ENCODE assay signal across 14 cellular contexts in the genomic region with DNA sequence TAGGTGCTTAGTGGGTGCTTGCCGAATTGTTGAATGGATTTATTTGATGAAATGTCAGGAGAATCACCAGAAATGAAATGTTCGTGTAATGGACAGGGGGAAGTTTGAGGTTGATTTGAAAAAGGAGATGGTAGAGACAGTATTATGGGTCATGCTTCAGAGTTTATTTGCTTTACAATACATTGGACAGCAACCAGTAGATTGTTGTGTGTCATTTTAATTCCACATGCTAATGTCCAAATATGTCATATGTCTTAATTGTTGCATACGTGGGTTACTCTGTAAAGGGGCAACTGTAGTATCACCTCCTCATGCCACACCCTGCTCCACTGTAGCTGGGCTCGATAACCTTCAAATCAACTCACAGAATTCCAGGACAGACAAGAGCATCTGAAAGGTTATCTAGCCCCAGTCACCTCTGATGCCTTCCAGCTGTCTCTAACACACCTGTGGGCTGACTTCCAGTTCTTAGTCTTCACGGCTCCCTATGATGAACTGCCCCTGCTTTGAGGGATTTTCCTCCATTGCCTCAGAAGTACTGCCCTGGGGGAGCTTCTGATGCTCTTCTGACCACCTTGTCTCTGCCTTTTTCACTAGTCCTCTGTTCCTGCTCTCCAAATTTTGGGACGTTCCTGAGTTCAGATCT. TPM values are rescaled to one million over a fixed set of nuclear protein-coding genes. Genes with fewer than 3 reads are reported as not detected.
DNase-seq lines count a peak whose midpoint lies in the region; ATAC-seq and TF ChIP-seq lines count a peak whose summit lies in the region.
"Had no signal": no experiment of that assay in that cellular context is flagged by ENCODE, and none has a peak within 500 bp of the region (broad histone marks: within the 10 kb centered on the region; RNA-seq: fewer than 3 reads in every experiment).

No MANE protein-coding gene starts in this region.

- no peaks in the 10 kb centered on the region for H3K9me3 ChIP-seq in psoas muscle
- H3K9me3 ChIP-seq: esophagus muscularis mucosa had no signal

- H3K27me3 ChIP-seq in brain microvascular endothelial cell (replicated peaks) (no peaks in the 10 kb centered on the region), psoas muscle (ENCODE audit: insufficient read depth in 3 of 3, low read length in 2 of 3) (no peaks in the 10 kb centered on the region)
- H3K27me3 ChIP-seq: esophagus muscularis mucosa had no signal

- peak overlapping the region; percentile 68 for H3K27ac Mint-ChIP-seq in T-helper 2 cell treated with Interferon-gamma antibody and Interleukin-4, amounts not matched to agents 5 μg/mL and 100 μg/mL, for 36 hours
- H3K27ac Mint-ChIP-seq: brain had no signal

- DNase-seq in T-helper 2 cell treated with Interferon-gamma antibody and Interleukin-4, amounts not matched to agents 5 μg/mL and 100 μg/mL, for 36 hours (ENCODE audit: low spot score), result no peak
- DNase-seq in T-helper 2 cell, result no peak
- no peak for DNase-seq in HFF-Myc (ENCODE audit: extremely low read depth, low read depth)
- no peak for DNase-seq in brain microvascular endothelial cell
- DNase-seq in psoas muscle, result no peak
- no peak for DNase-seq in cerebellar cortex (ENCODE audit: low spot score)
- DNase-seq in GOT3 (lab: John Stamatoyannopoulos, UW), result no peak
- no peak for DNase-seq in islet precursor cell
- DNase-seq: activated CD8-positive, alpha-beta memory T cell treated with anti-CD3 and anti-CD28 coated beads, Interleukin-2, amount 50 U/mL, for 4 hours; DMS79 treated with DMSO at 0.1 percent for 48 hours; stimulated activated CD4-positive, alpha-beta T cell treated with anti-CD3 and anti-CD28 coated beads, Interleukin-2, amount 100 ng/mL, for 48 hours had no signal

- H3K4me3 ChIP-seq in HFF-Myc (replicated peaks; ENCODE audit: low read depth, low read length) (peak overlapping the region; percentile 40), brain microvascular endothelial cell (ENCODE audit: low read depth, low read length) (peak overlapping the region; percentile 28), psoas muscle (peak overlapping the region; percentile 55)

- H3K27ac ChIP-seq in brain microvascular endothelial cell (no peak overlapping the region), psoas muscle (no peak overlapping the region)
- H3K27ac ChIP-seq: esophagus muscularis mucosa had no signal

- peaks cover 55% of the 10 kb centered on the region for H3K4me1 Mint-ChIP-seq in T-helper 2 cell treated with Interferon-gamma antibody and Interleukin-4, amounts not matched to agents 5 μg/mL and 100 μg/mL, for 36 hours (ENCODE audit: low read depth)
- H3K4me1 Mint-ChIP-seq: brain had no signal

- no peak for ATAC-seq in psoas muscle
- ATAC-seq: left lobe of liver had no signal

- H3K4me3 Mint-ChIP-seq in T-helper 2 cell treated with Interferon-gamma antibody and Interleukin-4, amounts not matched to agents 5 μg/mL and 100 μg/mL, for 36 hours, result peak overlapping the region; percentile 86
- H3K4me3 Mint-ChIP-seq: brain had no signal

- no peak for TF ChIP-seq CTCF in HFF-Myc (IDR thresholded peaks at IDR 0.05; ENCODE audit: low read depth, low read length, missing control alignments)
- no peak for TF ChIP-seq CTCF in brain microvascular endothelial cell (IDR thresholded peaks at IDR 0.05; ENCODE audit: low read depth, low read length, missing control alignments)
- TF ChIP-seq CTCF in psoas muscle (IDR thresholded peaks at IDR 0.05), result no peak

- H3K36me3 Mint-ChIP-seq in T-helper 2 cell treated with Interferon-gamma antibody and Interleukin-4, amounts not matched to agents 5 μg/mL and 100 μg/mL, for 36 hours (ENCODE audit: low read depth), result peaks cover 4% of the 10 kb centered on the region
- H3K36me3 Mint-ChIP-seq: brain had no signal

- H3K9me3 Mint-ChIP-seq in T-helper 2 cell treated with Interferon-gamma antibody and Interleukin-4, amounts not matched to agents 5 μg/mL and 100 μg/mL, for 36 hours, result no peaks in the 10 kb centered on the region

- intact Hi-C loops in psoas muscle (cut with DNase I), result loop anchor here (5.0 to 10.0 kb wide), 2 partner anchors 60 to 63 kb away; a partner anchor contains a TSS

- H3K27me3 Mint-ChIP-seq in T-helper 2 cell treated with Interferon-gamma antibody and Interleukin-4, amounts not matched to agents 5 μg/mL and 100 μg/mL, for 36 hours (ENCODE audit: low read depth), result no peaks in the 10 kb centered on the region
- H3K27me3 Mint-ChIP-seq: brain had no signal

- 81 to 92% (median 86%) methylated on average over 6 of the region's 6 CpGs for WGBS in psoas muscle, 3 donors

- H3K36me3 ChIP-seq in brain microvascular endothelial cell (replicated peaks), result no peaks in the 10 kb centered on the region
- no peaks in the 10 kb centered on the region for H3K36me3 ChIP-seq in psoas muscle (ENCODE audit: insufficient read depth in 1 of 2, low read depth in 1 of 2)
- H3K36me3 ChIP-seq: esophagus muscularis mucosa had no signal

- H3K4me1 ChIP-seq in psoas muscle, result peaks cover 29% of the 10 kb centered on the region

- in situ Hi-C loops in brain microvascular endothelial cell (cut with HindIII; ENCODE audit: low pct_ligation_motif_present, low sequenced_read_pairs), result no loop called here

RNA-seq across cellular contexts. Expression of a gene that starts 1.7 kb away (rescaled TPM):
- total RNA-seq in psoas muscle, result 1 to 10 TPM in 1 of 4 donors, under 1 TPM in 3; 0.50 to 1.3 (median 0.86) TPM
- polyA plus RNA-seq in psoas muscle, result under 1 TPM; 0.29 to 0.62 (median 0.38) TPM
